8 cellular contexts compared by ENCODE assay signal in genomic region chr13:99501135-99501951, GRCh38. TPM values are rescaled to one million over a fixed set of nuclear protein-coding genes. Genes with fewer than 3 reads are reported as not detected.
DNase-seq lines count a peak whose midpoint lies in the region; ATAC-seq and TF ChIP-seq lines count a peak whose summit lies in the region.

Gene TM9SF2, plus strand, starts transcription at chr13:99501472. Its CDS starts 135 bp downstream, at chr13:99501607.

- POLR2A ChIA-PET in activated CD4-positive, alpha-beta T cell treated with anti-CD3 and anti-CD28 coated beads for 36 hours (lab: Charles Lee): interaction anchor here (0.6 to 1.3 kb wide), 3 partner anchors 67 to 204 kb away, joined by 3 read pairs; no protein-coding TSS in a partner anchor

- peak; percentile 62 for ATAC-seq in HG03439 (IDR thresholded peaks at IDR 0.05; ENCODE audit: unreplicated experiment)
- peak; percentile 69 for ATAC-seq in activated CD4-positive, alpha-beta T cell treated with anti-CD3 and anti-CD28 coated beads for 36 hours

- CTCF ChIA-PET in activated CD4-positive, alpha-beta T cell treated with anti-CD3 and anti-CD28 coated beads for 36 hours (lab: Charles Lee): interaction anchor here (0.6 to 6.5 kb wide), 16 partner anchors 14 to 973 kb away, joined by 3 to 62 read pairs (median 4); no protein-coding TSS in a partner anchor

- TF ChIP-seq CTCF in choroid plexus epithelial cell (conservative IDR thresholded peaks at IDR 0.05; ENCODE audit: low read depth, low read length): no peak

- peaks cover 7% of the 10 kb centered on the region for H3K9me3 Mint-ChIP-seq in activated CD4-positive, alpha-beta T cell treated with anti-CD3 and anti-CD28 coated beads for 36 hours (ENCODE audit: low read depth)

- intact Hi-C loops in activated CD4-positive, alpha-beta T cell treated with anti-CD3 and anti-CD28 coated beads for 36 hours (cut with DNase I, micrococcal nuclease): loop anchor here (1.0 to 10.0 kb wide), 6 partner anchors 105 to 586 kb away; partner anchors contain the start of genes CLYBL (in 2 of the 2), PCCA (in 1 of the 2) and UBAC2 (in 1 of the 2)

- H3K4me3 Mint-ChIP-seq in activated CD4-positive, alpha-beta T cell treated with anti-CD3 and anti-CD28 coated beads for 36 hours: peak within 1 kb of the TSS; percentile 96

- peak within 1 kb of the TSS; percentile 94 for H3K4me3 ChIP-seq in choroid plexus epithelial cell (ENCODE audit: low read depth, low read length)

- H3K4me1 Mint-ChIP-seq in activated CD4-positive, alpha-beta T cell treated with anti-CD3 and anti-CD28 coated beads for 36 hours: peaks cover 68% of the 10 kb centered on the region

- peak; percentile 78 for TF ChIP-seq POLR2A in GM19193 (IDR thresholded peaks at IDR 0.05; ENCODE audit: extremely low read depth, insufficient read depth, insufficient read length)

- peaks cover 10% of the 10 kb centered on the region for H3K36me3 Mint-ChIP-seq in activated CD4-positive, alpha-beta T cell treated with anti-CD3 and anti-CD28 coated beads for 36 hours (ENCODE audit: low read depth)

- DNase-seq in AML-193 (lab: John Stamatoyannopoulos, UW) (peak; percentile 98), NCI-H524 (lab: John Stamatoyannopoulos, UW) (peak; percentile 76 to 95), choroid plexus epithelial cell (ENCODE audit: low read depth) (peak; percentile 98), kidney glomerular epithelial cell (lab: John Stamatoyannopoulos, UW) (peak; percentile 92)
- DNase-seq in activated CD4-positive, alpha-beta T cell treated with anti-CD3 and anti-CD28 coated beads for 36 hours: peak; percentile 97
- DNase-seq in stimulated activated CD4-positive, alpha-beta T cell treated with anti-CD3 and anti-CD28 coated beads, Interleukin-1b, Interleukin-23, amount 100 ng/mL, for 1 hour (ENCODE audit: low read depth in 2 of 2): peak; percentile 90 to 93

- peak within 1 kb of the TSS; percentile 97 for H3K27ac Mint-ChIP-seq in activated CD4-positive, alpha-beta T cell treated with anti-CD3 and anti-CD28 coated beads for 36 hours

- H3K27me3 Mint-ChIP-seq in activated CD4-positive, alpha-beta T cell treated with anti-CD3 and anti-CD28 coated beads for 36 hours: no peaks in the 10 kb centered on the region

RNA-seq across cellular contexts. Expression of gene TM9SF2, which starts in this region (rescaled TPM):
- total RNA-seq in activated CD4-positive, alpha-beta T cell treated with anti-CD3 and anti-CD28 coated beads for 36 hours: 10 to 100 TPM; 51.8 to 53.4 TPM

Comparison
In these comparisons a context has a peak if more than half of its experiments do, and no peak if none do; other contexts are left out.
1. Peak in every context shown above with its lines: DNase-seq, ATAC-seq and H3K4me3 ChIP-seq.